ENCODE assay signal across 17 cellular contexts in the genomic region with DNA sequence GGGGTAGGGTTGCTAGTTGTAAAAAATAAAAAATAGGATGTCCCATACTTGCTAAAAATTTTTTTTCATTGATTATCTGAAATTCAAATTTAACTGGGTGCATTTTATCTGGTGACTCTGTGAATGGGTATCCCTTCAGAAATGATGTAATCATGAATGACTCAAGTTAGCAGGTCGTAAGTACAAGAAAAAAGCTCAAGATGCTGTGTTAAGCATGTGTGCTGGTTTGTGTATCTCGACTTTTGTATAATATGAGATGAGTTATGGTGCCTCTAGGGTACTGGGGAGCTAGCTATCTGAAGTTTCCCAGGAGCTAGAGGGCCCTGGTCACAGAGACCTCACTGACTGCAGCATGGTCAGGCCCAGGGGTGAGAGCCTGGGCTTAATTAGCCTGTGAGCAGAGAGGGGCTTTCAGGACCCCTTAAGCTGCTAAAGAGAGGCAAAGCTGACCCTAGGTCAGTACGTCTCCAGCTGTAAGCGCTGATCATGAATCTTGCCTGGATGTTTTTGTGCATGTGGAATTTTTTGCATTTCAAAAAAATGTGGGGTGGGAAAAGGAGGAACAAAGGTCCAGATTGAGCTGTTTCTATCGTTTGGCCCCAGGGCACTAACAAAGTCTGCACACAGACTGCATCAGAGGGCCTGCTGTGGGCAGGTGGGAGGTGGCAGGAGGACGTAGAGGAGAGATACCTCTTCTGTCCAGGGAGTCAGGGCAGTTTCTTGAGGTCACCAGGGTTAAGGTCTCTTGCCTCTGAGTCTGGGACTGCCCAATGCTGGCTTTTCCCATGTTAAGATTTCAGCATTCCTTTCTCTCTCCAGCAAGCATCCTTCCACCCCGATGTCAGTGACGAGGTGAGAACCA.
DNase-seq lines count a peak whose midpoint lies in the region; ATAC-seq and TF ChIP-seq lines count a peak whose summit lies in the region.
"Had no signal": no experiment of that assay in that cellular context is flagged by ENCODE, and none has a peak within 500 bp of the region (broad histone marks: within the 10 kb centered on the region; RNA-seq: fewer than 3 reads in every experiment).

No MANE protein-coding gene starts in this region.

- CTCF ChIA-PET in AG04450 (lab: Charles Lee), result interaction anchor here (0.6 to 1.0 kb wide), 3 partner anchors 9 to 238 kb away, joined by 3 to 4 read pairs (median 3); no protein-coding TSS in a partner anchor

- 58 to 62% methylated on average over 8 of the region's 8 CpGs for WGBS in GM23248 (ENCODE audit: low coverage in 1 of 2, low lambda C conversion rate in 2 of 2, missing lambda C conversion rate in 2 of 2), 2 experiments

- no peak for ATAC-seq in naive thymus-derived CD8-positive, alpha-beta T cell
- ATAC-seq in GM18873 (IDR thresholded peaks at IDR 0.05; ENCODE audit: low FRiP score, unreplicated experiment), result no peak
- ATAC-seq: body of pancreas; psoas muscle; stimulated activated naive B cell treated with anti-CD40 and anti-IgM and Interleukin-4, amounts not matched to agents 10 μg/mL and 1 μg/mL and 100 μg/mL, for 72 hours had no signal

- TF ChIP-seq CTCF in AG04450 (IDR thresholded peaks at IDR 0.05; ENCODE audit: low read depth, low read length), result no peak

- H3K4me1 ChIP-seq in GM23248 (ENCODE audit: insufficient read depth), result peaks cover 8% of the 10 kb centered on the region; the same call in 1 of the 2 replicates
- H3K4me1 ChIP-seq: BLaER1, psoas muscle had no signal

- no peaks in the 10 kb centered on the region for H3K36me3 ChIP-seq in GM23248 (ENCODE audit: low read depth)
- H3K36me3 ChIP-seq: BLaER1 had no signal

- H3K4me3 Mint-ChIP-seq in naive thymus-derived CD8-positive, alpha-beta T cell, result no peak overlapping the region
- H3K4me3 Mint-ChIP-seq: stimulated activated naive B cell treated with anti-CD40 and anti-IgM and Interleukin-4, amounts not matched to agents 10 μg/mL and 1 μg/mL and 100 μg/mL, for 72 hours; T-helper 1 cell treated with Interleukin-12 subunit alpha and Interleukin-12 subunit beta and Interleukin-4 antibody, amounts not matched to agents 30 μg/mL and 1 μg/mL, for 36 hours had no signal

- H3K27me3 ChIP-seq in AG04450 (ENCODE audit: control insufficient read depth, insufficient read depth, low read length), result no peaks in the 10 kb centered on the region
- no peaks in the 10 kb centered on the region for H3K27me3 ChIP-seq in GM23248 (replicated peaks; ENCODE audit: insufficient read depth)
- H3K27me3 ChIP-seq: BLaER1, body of pancreas had no signal

- no peaks in the 10 kb centered on the region for H3K4me1 Mint-ChIP-seq in naive thymus-derived CD8-positive, alpha-beta T cell
- H3K4me1 Mint-ChIP-seq: stimulated activated naive B cell treated with anti-CD40 and anti-IgM and Interleukin-4, amounts not matched to agents 10 μg/mL and 1 μg/mL and 100 μg/mL, for 72 hours had no signal

- H3K27ac ChIP-seq in AG04450 (ENCODE audit: low read depth, low read length), result peak overlapping the region; percentile 62
- H3K27ac ChIP-seq in GM23248, result no peak overlapping the region
- H3K27ac ChIP-seq: BLaER1, body of pancreas, psoas muscle had no signal

- no peaks in the 10 kb centered on the region for H3K9me3 Mint-ChIP-seq in naive thymus-derived CD8-positive, alpha-beta T cell
- H3K9me3 Mint-ChIP-seq: stimulated activated naive B cell treated with anti-CD40 and anti-IgM and Interleukin-4, amounts not matched to agents 10 μg/mL and 1 μg/mL and 100 μg/mL, for 72 hours; T-helper 1 cell treated with Interleukin-12 subunit alpha and Interleukin-12 subunit beta and Interleukin-4 antibody, amounts not matched to agents 30 μg/mL and 1 μg/mL, for 36 hours had no signal

- in situ Hi-C loops in GM23248 (cut with MboI), result no loop called here

- no peak overlapping the region for H3K27ac Mint-ChIP-seq in naive thymus-derived CD8-positive, alpha-beta T cell
- H3K27ac Mint-ChIP-seq: T-helper 1 cell treated with Interleukin-12 subunit alpha and Interleukin-12 subunit beta and Interleukin-4 antibody, amounts not matched to agents 30 μg/mL and 1 μg/mL, for 36 hours had no signal

- H3K9ac ChIP-seq in GM23248, result no peak overlapping the region
- H3K9ac ChIP-seq: BLaER1 had no signal

- DNase-seq in AG04450 (ENCODE audit: low read depth, low spot score), result peak; percentile 46
- DNase-seq in GM23248, result peak; percentile 78
- DNase-seq in amniotic epithelial cell (ENCODE audit: low read depth), result peak; percentile 94
- peak; percentile 76 for DNase-seq in iris pigment epithelial cell (ENCODE audit: low read depth)
- no peak for DNase-seq in SKM-1 (lab: John Stamatoyannopoulos, UW; ENCODE audit: unreplicated experiment)
- no peak for DNase-seq in naive thymus-derived CD8-positive, alpha-beta T cell
- DNase-seq in activated CD4-positive, alpha-beta T cell treated with anti-CD3 and anti-CD28 coated beads for 1 hour, result no peak
- DNase-seq: activated CD4-positive, alpha-beta T cell treated with anti-CD3 and anti-CD28 coated beads for 4 hours; body of pancreas; Kasumi-1; NCI-H2171; psoas muscle; stimulated activated CD4-positive, alpha-beta T cell treated with anti-CD3 and anti-CD28 coated beads, Interleukin-4, amount 100 ng/mL, for 24 hours; stimulated activated naive B cell treated with anti-CD40 and anti-IgM and Interleukin-4, amounts not matched to agents 10 μg/mL and 1 μg/mL and 100 μg/mL, for 72 hours had no signal

- no peaks in the 10 kb centered on the region for H3K9me2 ChIP-seq in GM23248 (ENCODE audit: insufficient read depth)

- no peaks in the 10 kb centered on the region for H3K27me3 Mint-ChIP-seq in naive thymus-derived CD8-positive, alpha-beta T cell
- H3K27me3 Mint-ChIP-seq: stimulated activated naive B cell treated with anti-CD40 and anti-IgM and Interleukin-4, amounts not matched to agents 10 μg/mL and 1 μg/mL and 100 μg/mL, for 72 hours had no signal

- peaks cover 6% of the 10 kb centered on the region; the same call in 1 of the 2 replicates for H3F3A ChIP-seq in GM23248 (ENCODE audit: insufficient read depth)

- H3K4me3 ChIP-seq in AG04450 (ENCODE audit: low read depth, low read length) (no peak overlapping the region), GM23248 (no peak overlapping the region)
- H3K4me3 ChIP-seq: BLaER1, body of pancreas, psoas muscle had no signal

- no peaks in the 10 kb centered on the region for H3K79me2 ChIP-seq in GM23248 (ENCODE audit: insufficient read depth)

- no peaks in the 10 kb centered on the region for H3K36me3 Mint-ChIP-seq in naive thymus-derived CD8-positive, alpha-beta T cell
- H3K36me3 Mint-ChIP-seq: stimulated activated naive B cell treated with anti-CD40 and anti-IgM and Interleukin-4, amounts not matched to agents 10 μg/mL and 1 μg/mL and 100 μg/mL, for 72 hours had no signal

- POLR2A ChIA-PET in AG04450 (lab: Yijun Ruan, JAX), result interaction anchor here (0.5 to 0.9 kb wide), 3 partner anchors 26 to 326 kb away, joined by 3 to 4 read pairs (median 3); no protein-coding TSS in a partner anchor
- POLR2A ChIA-PET in naive thymus-derived CD8-positive, alpha-beta T cell (lab: Charles Lee), result no interaction called here

- H3K4me2 ChIP-seq in GM23248 (ENCODE audit: unreplicated experiment), result no peak overlapping the region
- H3K4me2 ChIP-seq: BLaER1 had no signal

- H3K9me3 ChIP-seq in AG04450 (ENCODE audit: control insufficient read depth, insufficient read depth, low read length) (no peaks in the 10 kb centered on the region; the same call in 1 of the 2 replicates), GM23248 (ENCODE audit: low read depth) (no peaks in the 10 kb centered on the region)
- H3K9me3 ChIP-seq: BLaER1, body of pancreas, psoas muscle had no signal

- H4K20me1 ChIP-seq in GM23248 (ENCODE audit: insufficient read depth), result no peaks in the 10 kb centered on the region
- H4K20me1 ChIP-seq: BLaER1 had no signal

- no peak overlapping the region for H2AFZ ChIP-seq in GM23248

Comparison
In these comparisons a context has a peak if more than half of its experiments do, and no peak if none do; other contexts are left out.
1. DNase-seq: peak in AG04450 (single experiment), GM23248 (single experiment), amniotic epithelial cell (single experiment) and iris pigment epithelial cell (single experiment); none in SKM-1 (single experiment), naive thymus-derived CD8-positive, alpha-beta T cell (0 of 10) and activated CD4-positive, alpha-beta T cell treated with anti-CD3 and anti-CD28 coated beads for 1 hour (single experiment).